Comparison of ENCODE assay signal across 8 cellular contexts in the genomic region with DNA sequence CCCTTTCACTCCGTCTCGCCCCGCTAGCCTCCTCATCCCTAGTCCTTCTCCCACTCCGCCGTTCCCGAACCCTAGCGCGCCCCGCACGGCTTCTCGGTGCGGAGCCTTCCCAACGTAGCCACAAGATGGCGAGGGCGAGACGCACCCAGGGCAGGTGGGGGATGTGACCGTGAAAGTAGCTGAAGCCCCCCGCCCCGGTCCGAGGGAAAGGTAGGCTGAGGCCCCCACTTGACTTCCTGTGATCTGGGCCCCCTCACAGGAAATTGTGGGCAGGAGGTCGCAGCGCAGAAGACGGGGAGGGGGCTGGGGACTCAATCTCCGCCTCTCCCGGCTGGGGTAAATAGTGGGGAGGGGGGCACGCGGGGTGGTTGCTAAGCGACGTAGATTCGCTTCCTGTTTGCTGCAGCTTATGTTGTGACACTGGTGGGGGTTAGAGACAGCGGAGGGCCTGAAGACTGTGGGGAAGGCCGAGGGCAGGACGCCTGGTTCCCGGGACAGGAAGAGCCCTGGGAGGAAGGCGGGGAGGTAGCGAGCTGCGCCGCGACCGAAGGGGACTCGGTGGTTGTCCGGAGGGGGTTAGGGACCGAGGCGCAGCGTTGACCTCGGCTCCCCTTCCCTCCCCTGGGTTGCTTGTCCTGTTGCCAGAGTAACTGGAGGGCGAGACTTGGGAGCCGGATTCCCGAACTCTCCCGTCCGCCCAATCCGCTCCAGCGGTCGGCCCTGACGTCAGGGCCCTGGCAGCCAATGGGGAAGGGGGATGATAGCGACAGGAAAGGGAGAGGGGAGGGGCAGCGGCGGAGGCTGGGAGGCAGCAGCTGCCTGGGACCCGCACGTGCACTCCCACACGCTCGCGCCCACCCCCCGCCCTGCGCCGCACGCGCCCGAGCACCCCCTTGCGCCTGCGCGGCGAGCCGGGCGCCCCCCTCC. TPM values are rescaled to one million over a fixed set of nuclear protein-coding genes. Genes with fewer than 3 reads are reported as not detected.
DNase-seq lines count a peak whose midpoint lies in the region; ATAC-seq and TF ChIP-seq lines count a peak whose summit lies in the region.

No MANE protein-coding gene starts in this region.

- H3K27ac Mint-ChIP-seq in CD8-positive, alpha-beta T cell = peak overlapping the region; percentile 99
- H3K27ac Mint-ChIP-seq in activated CD8-positive, alpha-beta memory T cell treated with anti-CD3 and anti-CD28 coated beads, Interleukin-2, amount 10 ng/mL, durations not matched to agents 7 days and 5 days = peak overlapping the region; percentile 84
- H3K27ac Mint-ChIP-seq in effector memory CD8-positive, alpha-beta T cell = peak overlapping the region; percentile 99
- peak overlapping the region; percentile 98 for H3K27ac Mint-ChIP-seq in memory B cell

- peak overlapping the region; percentile 96 for H3K4me3 Mint-ChIP-seq in CD8-positive, alpha-beta T cell
- peak overlapping the region; percentile 77 for H3K4me3 Mint-ChIP-seq in activated CD8-positive, alpha-beta memory T cell treated with anti-CD3 and anti-CD28 coated beads, Interleukin-2, amount 10 ng/mL, durations not matched to agents 7 days and 5 days
- peak overlapping the region; percentile 89 to 93 for H3K4me3 Mint-ChIP-seq in effector memory CD8-positive, alpha-beta T cell
- H3K4me3 Mint-ChIP-seq in memory B cell = peak overlapping the region; percentile 92

- H3K4me1 Mint-ChIP-seq in CD8-positive, alpha-beta T cell (ENCODE audit: low read depth) = peaks cover 44% of the 10 kb centered on the region
- H3K4me1 Mint-ChIP-seq in activated CD8-positive, alpha-beta memory T cell treated with anti-CD3 and anti-CD28 coated beads, Interleukin-2, amount 10 ng/mL, durations not matched to agents 7 days and 5 days = peaks cover 48% of the 10 kb centered on the region
- H3K4me1 Mint-ChIP-seq in effector memory CD8-positive, alpha-beta T cell (ENCODE audit: low read depth in 2 of 2) = peaks cover 48 to 49% of the 10 kb centered on the region in 2 donors
- peaks cover 42% of the 10 kb centered on the region for H3K4me1 Mint-ChIP-seq in memory B cell

- peak; percentile 69 for TF ChIP-seq CTCF in CD8-positive, alpha-beta T cell (IDR thresholded peaks at IDR 0.05)

- no peaks in the 10 kb centered on the region for H3K27me3 Mint-ChIP-seq in CD8-positive, alpha-beta T cell (ENCODE audit: low read depth)
- peaks cover 13% of the 10 kb centered on the region for H3K27me3 Mint-ChIP-seq in activated CD8-positive, alpha-beta memory T cell treated with anti-CD3 and anti-CD28 coated beads, Interleukin-2, amount 10 ng/mL, durations not matched to agents 7 days and 5 days
- H3K27me3 Mint-ChIP-seq in effector memory CD8-positive, alpha-beta T cell = peaks cover 6 to 35% of the 10 kb centered on the region in 2 donors
- H3K27me3 Mint-ChIP-seq in memory B cell = peaks cover 11% of the 10 kb centered on the region

- DNase-seq in CD8-positive, alpha-beta T cell = peak; percentile 75 to 96 (median 84)
- peak; percentile 87 for DNase-seq in NOMO-1 treated with dmso at 0.1 percent for 144 hours (lab: John Stamatoyannopoulos, UW; ENCODE audit: unreplicated experiment)
- peak; percentile 91 for DNase-seq in activated CD8-positive, alpha-beta memory T cell treated with anti-CD3 and anti-CD28 coated beads, Interleukin-2, amount 10 ng/mL, durations not matched to agents 7 days and 5 days
- peak; percentile 81 to 86 (median 86) for DNase-seq in effector memory CD8-positive, alpha-beta T cell
- DNase-seq in memory B cell (ENCODE audit: low spot score in 2 of 2) = peak; percentile 87 to 88
- peak; percentile 77 to 88 (median 84) for DNase-seq in stimulated activated CD4-positive, alpha-beta T cell treated with anti-CD3 and anti-CD28 coated beads, TNF-alpha, amount 100 ng/mL, for 48 hours (ENCODE audit: low read depth in 3 of 3)

- intact Hi-C loops in CD8-positive, alpha-beta T cell (cut with DNase I, micrococcal nuclease) = loop anchor here (1.0 to 2.0 kb wide), 9 partner anchors 9 to 321 kb away; a partner anchor contains a TSS

- peaks cover 20% of the 10 kb centered on the region for H3K36me3 Mint-ChIP-seq in CD8-positive, alpha-beta T cell
- H3K36me3 Mint-ChIP-seq in activated CD8-positive, alpha-beta memory T cell treated with anti-CD3 and anti-CD28 coated beads, Interleukin-2, amount 10 ng/mL, durations not matched to agents 7 days and 5 days = no peaks in the 10 kb centered on the region
- H3K36me3 Mint-ChIP-seq in effector memory CD8-positive, alpha-beta T cell (ENCODE audit: insufficient read depth) = peaks cover 52% of the 10 kb centered on the region
- peaks cover 2% of the 10 kb centered on the region for H3K36me3 Mint-ChIP-seq in memory B cell

- no peaks in the 10 kb centered on the region for H3K36me3 ChIP-seq in CD8-positive, alpha-beta T cell (ENCODE audit: insufficient read depth, low read length)
- no peaks in the 10 kb centered on the region for H3K36me3 ChIP-seq in HUES6 (ENCODE audit: control insufficient read depth, insufficient read depth, low read length)

- no peaks in the 10 kb centered on the region for H3K9me3 ChIP-seq in CD8-positive, alpha-beta T cell (ENCODE audit: low read length)
- H3K9me3 ChIP-seq in HUES6 (ENCODE audit: control insufficient read depth, insufficient read depth, low read depth, low read length) = no peaks in the 10 kb centered on the region

- ATAC-seq in CD8-positive, alpha-beta T cell = peak; percentile 54
- ATAC-seq in GM21367 (IDR thresholded peaks at IDR 0.05; ENCODE audit: unreplicated experiment) (peak; percentile 35), memory B cell (ENCODE audit: low read depth) (peak; percentile 54)
- ATAC-seq in activated CD8-positive, alpha-beta memory T cell treated with anti-CD3 and anti-CD28 coated beads, Interleukin-2, amount 10 ng/mL, durations not matched to agents 7 days and 5 days = peak; percentile 60
- ATAC-seq in effector memory CD8-positive, alpha-beta T cell (replicated peaks) = peak; percentile 60

- peak overlapping the region; percentile 99 for H3K27ac ChIP-seq in CD8-positive, alpha-beta T cell (ENCODE audit: low read depth, low read length)
- H3K27ac ChIP-seq in HUES6 (ENCODE audit: low read depth, low read length) = peak overlapping the region; percentile 77; the same call in 1 of the 2 replicates

- no peaks in the 10 kb centered on the region for H3K27me3 ChIP-seq in CD8-positive, alpha-beta T cell (ENCODE audit: insufficient read depth, low read length)
- H3K27me3 ChIP-seq in HUES6 (ENCODE audit: control insufficient read depth, insufficient read depth, low read length) = peaks cover 51% of the 10 kb centered on the region

- CTCF ChIA-PET in CD8-positive, alpha-beta T cell (lab: Charles Lee) = interaction anchor here (0.9 to 6.0 kb wide), 14 partner anchors 9 to 154 kb away, joined by 3 to 57 read pairs (median 4); a partner anchor contains a TSS
- CTCF ChIA-PET in activated CD8-positive, alpha-beta memory T cell treated with anti-CD3 and anti-CD28 coated beads, Interleukin-2, amount 10 ng/mL, durations not matched to agents 7 days and 5 days (lab: Charles Lee) = interaction anchor here (0.6 to 6.5 kb wide), 34 partner anchors 10 to 388 kb away, joined by 3 to 85 read pairs (median 5); a partner anchor contains a TSS

- peak overlapping the region; percentile 69 for H3K9ac ChIP-seq in HUES6 (ENCODE audit: low read length)

- peaks cover 45% of the 10 kb centered on the region for H3K4me1 ChIP-seq in CD8-positive, alpha-beta T cell (ENCODE audit: insufficient read depth, low read length)
- H3K4me1 ChIP-seq in HUES6 (ENCODE audit: control insufficient read depth, insufficient read depth, low read length) = peaks cover 26% of the 10 kb centered on the region

- no peaks in the 10 kb centered on the region for H3K9me3 Mint-ChIP-seq in CD8-positive, alpha-beta T cell
- H3K9me3 Mint-ChIP-seq in activated CD8-positive, alpha-beta memory T cell treated with anti-CD3 and anti-CD28 coated beads, Interleukin-2, amount 10 ng/mL, durations not matched to agents 7 days and 5 days (ENCODE audit: low read depth) = no peaks in the 10 kb centered on the region
- no peaks in the 10 kb centered on the region for H3K9me3 Mint-ChIP-seq in effector memory CD8-positive, alpha-beta T cell
- H3K9me3 Mint-ChIP-seq in memory B cell = no peaks in the 10 kb centered on the region

- peak overlapping the region; percentile 90 for H3K4me3 ChIP-seq in CD8-positive, alpha-beta T cell (ENCODE audit: low read depth, low read length)
- peak overlapping the region; percentile 69 for H3K4me3 ChIP-seq in HUES6 (ENCODE audit: low read depth, low read length)

- POLR2A ChIA-PET in CD8-positive, alpha-beta T cell (lab: Charles Lee) = interaction anchor here (0.6 to 6.3 kb wide), 10 partner anchors 8 to 431 kb away, joined by 3 to 37 read pairs (median 6); a partner anchor contains a TSS

RNA-seq across cellular contexts. Expression of a gene that starts 1.1 kb away (rescaled TPM):
- total RNA-seq in CD8-positive, alpha-beta T cell = 100 to 1,000 TPM; 332 to 349 TPM
- total RNA-seq in activated CD8-positive, alpha-beta memory T cell treated with anti-CD3 and anti-CD28 coated beads, Interleukin-2, amount 10 ng/mL, durations not matched to agents 7 days and 5 days = 10 to 100 TPM; 15.5 to 31.9 TPM

RNA-seq across cellular contexts. Expression of a gene that starts 19.7 kb away (rescaled TPM):
- 10 to 100 TPM; 33.3 to 33.7 TPM for total RNA-seq in CD8-positive, alpha-beta T cell
- total RNA-seq in activated CD8-positive, alpha-beta memory T cell treated with anti-CD3 and anti-CD28 coated beads, Interleukin-2, amount 10 ng/mL, durations not matched to agents 7 days and 5 days = 1 to 10 TPM in 1 of 2 experiments, under 1 TPM in 1; 0.84 to 1.2 TPM

RNA-seq across cellular contexts. Expression of a gene that starts 22.2 kb away (rescaled TPM):
- total RNA-seq in CD8-positive, alpha-beta T cell = 10 to 100 TPM; 14.3 to 16.5 TPM
- total RNA-seq in activated CD8-positive, alpha-beta memory T cell treated with anti-CD3 and anti-CD28 coated beads, Interleukin-2, amount 10 ng/mL, durations not matched to agents 7 days and 5 days = 10 to 100 TPM; 86.0 to 95.8 TPM

RNA-seq across cellular contexts. Expression of a gene that starts 22.6 kb away (rescaled TPM):
- 10 to 100 TPM; 10.4 to 12.4 TPM for total RNA-seq in CD8-positive, alpha-beta T cell
- 1 to 10 TPM; 6.4 to 8.2 TPM for total RNA-seq in activated CD8-positive, alpha-beta memory T cell treated with anti-CD3 and anti-CD28 coated beads, Interleukin-2, amount 10 ng/mL, durations not matched to agents 7 days and 5 days

RNA-seq across cellular contexts. Expression of a gene that starts 53.4 kb away (rescaled TPM):
- 100 to 1,000 TPM; 243 to 245 TPM for total RNA-seq in CD8-positive, alpha-beta T cell
- total RNA-seq in activated CD8-positive, alpha-beta memory T cell treated with anti-CD3 and anti-CD28 coated beads, Interleukin-2, amount 10 ng/mL, durations not matched to agents 7 days and 5 days = 100 to 1,000 TPM; 139 to 147 TPM

Comparison
In these comparisons a context has a peak if more than half of its experiments do, and no peak if none do; other contexts are left out.
1. Peak in every context shown above with its lines: DNase-seq, ATAC-seq, H3K4me3 ChIP-seq and H3K27ac ChIP-seq.
2. RNA of a gene that starts 1.1 kb away (total RNA-seq): 332 to 349 TPM in CD8-positive, alpha-beta T cell; 15.5 to 31.9 TPM in activated CD8-positive, alpha-beta memory T cell treated with anti-CD3 and anti-CD28 coated beads, Interleukin-2, amount 10 ng/mL, durations not matched to agents 7 days and 5 days; every median in the first group is over 10 times any median in the second.
3. RNA of a gene that starts 19.7 kb away (total RNA-seq): 33.3 to 33.7 TPM in CD8-positive, alpha-beta T cell; 0.84 to 1.2 TPM in activated CD8-positive, alpha-beta memory T cell treated with anti-CD3 and anti-CD28 coated beads, Interleukin-2, amount 10 ng/mL, durations not matched to agents 7 days and 5 days; every median in the first group is over 10 times any median in the second.
4. RNA of a gene that starts 22.2 kb away (total RNA-seq): 86.0 to 95.8 TPM in activated CD8-positive, alpha-beta memory T cell treated with anti-CD3 and anti-CD28 coated beads, Interleukin-2, amount 10 ng/mL, durations not matched to agents 7 days and 5 days; 14.3 to 16.5 TPM in CD8-positive, alpha-beta T cell; every median in the first group is over 4 times any median in the second.